8 cellular contexts compared by ENCODE assay signal in genomic region chr2:165953655-165954606, GRCh38. TPM values are rescaled to one million over a fixed set of nuclear protein-coding genes. Genes with fewer than 3 reads are reported as not detected.
A peak's percentile ranks its signal among the peaks of the same experiment; 100 is the strongest.
DNase-seq lines count a peak whose midpoint lies in the region; ATAC-seq and TF ChIP-seq lines count a peak whose summit lies in the region.

Gene TTC21B, minus strand, starts transcription at chr2:165953776. Its CDS starts 71 bp downstream, at chr2:165953705.

- peak within 1 kb of the TSS; percentile 64 for H3K4me3 ChIP-seq in IMR-90 (ENCODE audit: insufficient read depth, low read depth, low read length)
- peak within 1 kb of the TSS; percentile 61 for H3K4me3 ChIP-seq in epithelial cell of esophagus (ENCODE audit: low read length)
- peak within 1 kb of the TSS; percentile 62 for H3K4me3 ChIP-seq in mononuclear cell (ENCODE audit: low read length)

- peak within 1 kb of the TSS; percentile 45 for H3K27ac ChIP-seq in IMR-90 (ENCODE audit: insufficient read depth, low read length)

- no peaks in the 10 kb centered on the region for H3K27me3 ChIP-seq in IMR-90 (ENCODE audit: control insufficient read depth, insufficient read depth, low read length)
- no peaks in the 10 kb centered on the region for H3K27me3 ChIP-seq in mononuclear cell (ENCODE audit: insufficient read depth, low read length)

- H3K79me1 ChIP-seq in IMR-90 (ENCODE audit: low read depth in 1 of 2, low read length in 2 of 2) = peaks cover 18 to 28% of the 10 kb centered on the region in 2 experiments

- in situ Hi-C loops in IMR-90 (cut with MboI; ENCODE audit: low sequenced_read_pairs) = loop anchor here (25.0 kb wide), 1 partner anchor 458 kb away; no protein-coding TSS in a partner anchor

- H3K4me1 ChIP-seq in IMR-90 (ENCODE audit: control insufficient read depth, insufficient read depth, low read length) (no peaks in the 10 kb centered on the region), mononuclear cell (ENCODE audit: insufficient read depth, low read length) (peaks cover 28% of the 10 kb centered on the region)

- H3K9ac ChIP-seq in IMR-90 (ENCODE audit: low read depth, low read length) = peak within 1 kb of the TSS; percentile 84

- TF ChIP-seq RAD21 in IMR-90 (IDR thresholded peaks at IDR 0.05; ENCODE audit: low read length) = peak; percentile 54

- H2BK120ac ChIP-seq in IMR-90 (ENCODE audit: low read depth, low read length) = peak within 1 kb of the TSS; percentile 44; the same call in 1 of the 2 replicates

- H3K9me3 ChIP-seq in IMR-90 (ENCODE audit: control insufficient read depth, insufficient read depth, low read length) = no peaks in the 10 kb centered on the region
- H3K9me3 ChIP-seq in mononuclear cell (ENCODE audit: low read depth, low read length) = no peaks in the 10 kb centered on the region

- no peak within 1 kb of the TSS for H4K91ac ChIP-seq in IMR-90 (ENCODE audit: insufficient read depth, low read depth, low read length)

- TF ChIP-seq POLR2A in IMR-90 (IDR thresholded peaks at IDR 0.05; ENCODE audit: low read depth, low read length) = peak; percentile 81

- no peak within 1 kb of the TSS for H3K14ac ChIP-seq in IMR-90 (replicated peaks; ENCODE audit: low read depth, low read length)

- no peak within 1 kb of the TSS for H2BK15ac ChIP-seq in IMR-90 (ENCODE audit: low read depth, low read length)

- H3K4ac ChIP-seq in IMR-90 (ENCODE audit: low read depth, low read length) = peak within 1 kb of the TSS; percentile 52; the same call in 1 of the 2 replicates

- H2AK9ac ChIP-seq in IMR-90 (replicated peaks; ENCODE audit: low read depth, low read length, poor library complexity) = peak within 1 kb of the TSS; percentile 73

- 0 out of 2 replicates have a peak within 1 kb of the TSS, but pooled peaks have one; percentile 31 for H3K23ac ChIP-seq in IMR-90 (ENCODE audit: low read depth, low read length)

- H3K4me2 ChIP-seq in IMR-90 (ENCODE audit: low read depth, low read length) = peak within 1 kb of the TSS; percentile 87

- H2AK5ac ChIP-seq in IMR-90 (ENCODE audit: low read depth, low read length) = no peak within 1 kb of the TSS

- DNase-seq in DMS153 (lab: John Stamatoyannopoulos, UW) (peak; percentile 88), IMR-90 (peak; percentile 95), OCI-M1 (lab: John Stamatoyannopoulos, UW) (peak; percentile 95), activated T-cell treated with anti-CD3 and anti-CD28 coated beads for 24 hours (ENCODE audit: low read depth) (peak; percentile 91), epithelial cell of esophagus (ENCODE audit: low read depth) (peak; percentile 96)
- DNase-seq in stimulated activated CD8-positive, alpha-beta memory T cell treated with anti-CD3 and anti-CD28 coated beads, Interleukin-4, amount 100 ng/mL, for 1 hour (ENCODE audit: low read depth in 2 of 2, low spot score in 1 of 2) = peak; percentile 83 to 88

- peaks cover 3% of the 10 kb centered on the region for H4K20me1 ChIP-seq in IMR-90 (ENCODE audit: insufficient read depth, low read length)

- H3K56ac ChIP-seq in IMR-90 (ENCODE audit: extremely low read depth, insufficient read depth, low read length) = peak within 1 kb of the TSS; percentile 62; the same call in 1 of the 2 replicates

- peaks cover 5% of the 10 kb centered on the region for H3K9me1 ChIP-seq in IMR-90 (ENCODE audit: insufficient read depth, low read length)

- dilution Hi-C loops in IMR-90 (cut with HindIII; ENCODE audit: low sequenced_read_pairs, unreplicated experiment) = no loop called here

- H2BK20ac ChIP-seq in IMR-90 (ENCODE audit: low read depth, low read length) = no peak within 1 kb of the TSS

- BruUV-seq in IMR-90 (replicated peaks; lab: Mats Ljungman, UMichigan) = no TSS peak

- CTCF ChIA-PET in IMR-90 (lab: Yijun Ruan, JAX) = interaction anchor here (0.7 to 0.9 kb wide), 5 partner anchors 9 to 592 kb away, joined by 3 to 7 read pairs (median 4); partner anchors contain the start of gene SCN1A

- POLR2A ChIA-PET in IMR-90 (lab: Charles Lee; ENCODE audit: unreplicated experiment) = interaction anchor here (0.6 kb wide), 1 partner anchor 176 kb away, joined by 7 read pairs; no protein-coding TSS in a partner anchor

- peak; percentile 99 for ATAC-seq in GM21528 (IDR thresholded peaks at IDR 0.05; ENCODE audit: low FRiP score, unreplicated experiment)
- ATAC-seq in IMR-90 (ENCODE audit: low read depth) = peak; percentile 99

- H3K36me3 ChIP-seq in IMR-90 (ENCODE audit: control insufficient read depth, insufficient read depth, low read length) = no peaks in the 10 kb centered on the region

- no peak within 1 kb of the TSS for H4K5ac ChIP-seq in IMR-90 (ENCODE audit: low read depth, low read length)

- peak within 1 kb of the TSS; percentile 14 for H2BK5ac ChIP-seq in IMR-90 (ENCODE audit: low read depth, low read length, poor library complexity, severe bottlenecking)

- TF ChIP-seq CTCF in IMR-90 (conservative IDR thresholded peaks at IDR 0.05; ENCODE audit: low read depth, low read length) (peak; percentile 84), epithelial cell of esophagus (IDR thresholded peaks at IDR 0.05; ENCODE audit: insufficient read depth, low read depth, low read length, missing control alignments) (peak; percentile 75)

- H2AFZ ChIP-seq in IMR-90 (replicated peaks; ENCODE audit: low read length, poor library complexity) = peak within 1 kb of the TSS; percentile 90

- intact Hi-C loops in IMR-90 (cut with micrococcal nuclease) = loop anchor here (1.0 to 5.0 kb wide), 4 partner anchors 152 to 468 kb away; partner anchors contain the start of gene SCN1A

- H4K8ac ChIP-seq in IMR-90 (ENCODE audit: low read depth in 2 of 2, low read length in 2 of 2) = peak within 1 kb of the TSS in 1 of 2 experiments; percentile 36; a peak in 2 of 4 replicates

- WGBS in IMR-90 (ENCODE audit: extremely low coverage in 2 of 2, insufficient read length in 1 of 2), 2 experiments = 0% methylated on average over 13 of the region's 55 CpGs; no CpG with 5 or more reads in 1 of the 2 experiments

- no peak within 1 kb of the TSS for H3K18ac ChIP-seq in IMR-90 (ENCODE audit: low read depth, low read length)

TF ChIP-seq in IMR-90, 13 proteins besides CTCF, POLR2A, EP300 and RAD21:
- TF ChIP-seq ELK1 (IDR thresholded peaks at IDR 0.05; ENCODE audit: borderline replicate concordance, low read depth, low read length) = no peak
- TF ChIP-seq RFX5 (IDR thresholded peaks at IDR 0.05; ENCODE audit: low read depth, low read length) = no peak
- no peak for TF ChIP-seq MAFK (IDR thresholded peaks at IDR 0.05; ENCODE audit: low read depth, low read length)
- TF ChIP-seq NFE2L2 (IDR thresholded peaks at IDR 0.05; ENCODE audit: low read depth, low read length) = no peak
- TF ChIP-seq FOS (IDR thresholded peaks at IDR 0.05; ENCODE audit: low read depth, low read length) = no peak
- TF ChIP-seq MAZ (IDR thresholded peaks at IDR 0.05; ENCODE audit: borderline replicate concordance, low read depth, low read length) = peak; percentile 84; the same call in 1 of the 2 replicates
- peak; percentile 69 for TF ChIP-seq SMC3 (IDR thresholded peaks at IDR 0.05; ENCODE audit: low read depth, low read length)
- no peak for TF ChIP-seq RCOR1 (IDR thresholded peaks at IDR 0.05; ENCODE audit: insufficient replicate concordance, low read length)
- TF ChIP-seq CHD1 (IDR thresholded peaks at IDR 0.05; ENCODE audit: low read depth, low read length) = no peak
- peak; percentile 69 for TF ChIP-seq MXI1 (IDR thresholded peaks at IDR 0.05; ENCODE audit: borderline replicate concordance, low read depth, low read length)
- peak; percentile 8; the same call in 1 of the 2 replicates for TF ChIP-seq CEBPB (IDR thresholded peaks at IDR 0.05; ENCODE audit: low read depth, low read length)
- TF ChIP-seq BHLHE40 (IDR thresholded peaks at IDR 0.05; ENCODE audit: low read depth, low read length) = peak; percentile 78
- TF ChIP-seq, protein P1, sequence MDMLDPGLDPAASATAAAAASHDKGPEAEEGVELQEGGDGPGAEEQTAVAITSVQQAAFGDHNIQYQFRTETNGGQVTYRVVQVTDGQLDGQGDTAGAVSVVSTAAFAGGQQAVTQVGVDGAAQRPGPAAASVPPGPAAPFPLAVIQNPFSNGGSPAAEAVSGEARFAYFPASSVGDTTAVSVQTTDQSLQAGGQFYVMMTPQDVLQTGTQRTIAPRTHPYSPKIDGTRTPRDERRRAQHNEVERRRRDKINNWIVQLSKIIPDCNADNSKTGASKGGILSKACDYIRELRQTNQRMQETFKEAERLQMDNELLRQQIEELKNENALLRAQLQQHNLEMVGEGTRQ (IDR thresholded peaks at IDR 0.05; ENCODE audit: low read depth, low read length) = peak; percentile 41; the same call in 1 of the 2 replicates

RNA-seq across cellular contexts. Expression of gene TTC21B, which starts in this region (rescaled TPM):
- total RNA-seq in IMR-90 (2012; rRNA removed) (17.2 and 23.1 TPM in 2 replicates), mononuclear cell (58.7 TPM)
- 6.7 and 8.0 TPM in 2 replicates for polyA plus RNA-seq in IMR-90 (2012; rRNA removed)
- polyA plus RNA-seq in IMR-90 (2012; cell fraction: cytosol; rRNA removed) = 1.2 and 1.4 TPM in 2 replicates
- polyA plus RNA-seq in IMR-90 (2012; cell fraction: nucleus; rRNA removed; ENCODE audit: low replicate concordance) = 3.6 and 21.4 TPM in 2 replicates

Comparison
In these comparisons a context has a peak if more than half of its experiments do, and no peak if none do; other contexts are left out.
1. Peak in every context shown above with its lines: DNase-seq, ATAC-seq, H3K4me3 ChIP-seq and H3K27ac ChIP-seq.